ENCODE assay signal across 1 cellular context in the genomic region with DNA sequence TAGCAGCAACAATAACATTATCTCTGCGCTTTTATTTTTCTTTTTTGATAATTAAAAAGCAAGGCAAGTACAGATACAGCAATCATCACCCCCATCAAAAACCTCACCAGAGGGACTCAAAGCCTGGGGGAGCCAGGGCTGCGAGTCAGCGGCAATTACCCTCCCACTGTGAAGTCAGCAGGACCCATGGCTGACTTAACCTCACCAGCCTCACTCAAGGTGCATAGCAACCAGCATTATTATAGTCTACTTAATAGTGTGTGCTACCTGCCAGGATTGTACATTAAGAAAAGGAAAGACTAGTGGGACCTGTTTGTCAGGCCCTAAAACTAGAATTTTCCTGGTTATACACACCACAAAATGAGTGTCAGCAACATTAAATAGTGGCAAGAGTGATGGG.
TF ChIP-seq lines count a peak whose summit lies in the region.

No MANE protein-coding gene starts in this region.

TF ChIP-seq in GM23338, 12 proteins besides CTCF, POLR2A, EP300 and RAD21:
- TF ChIP-seq, protein P1, sequence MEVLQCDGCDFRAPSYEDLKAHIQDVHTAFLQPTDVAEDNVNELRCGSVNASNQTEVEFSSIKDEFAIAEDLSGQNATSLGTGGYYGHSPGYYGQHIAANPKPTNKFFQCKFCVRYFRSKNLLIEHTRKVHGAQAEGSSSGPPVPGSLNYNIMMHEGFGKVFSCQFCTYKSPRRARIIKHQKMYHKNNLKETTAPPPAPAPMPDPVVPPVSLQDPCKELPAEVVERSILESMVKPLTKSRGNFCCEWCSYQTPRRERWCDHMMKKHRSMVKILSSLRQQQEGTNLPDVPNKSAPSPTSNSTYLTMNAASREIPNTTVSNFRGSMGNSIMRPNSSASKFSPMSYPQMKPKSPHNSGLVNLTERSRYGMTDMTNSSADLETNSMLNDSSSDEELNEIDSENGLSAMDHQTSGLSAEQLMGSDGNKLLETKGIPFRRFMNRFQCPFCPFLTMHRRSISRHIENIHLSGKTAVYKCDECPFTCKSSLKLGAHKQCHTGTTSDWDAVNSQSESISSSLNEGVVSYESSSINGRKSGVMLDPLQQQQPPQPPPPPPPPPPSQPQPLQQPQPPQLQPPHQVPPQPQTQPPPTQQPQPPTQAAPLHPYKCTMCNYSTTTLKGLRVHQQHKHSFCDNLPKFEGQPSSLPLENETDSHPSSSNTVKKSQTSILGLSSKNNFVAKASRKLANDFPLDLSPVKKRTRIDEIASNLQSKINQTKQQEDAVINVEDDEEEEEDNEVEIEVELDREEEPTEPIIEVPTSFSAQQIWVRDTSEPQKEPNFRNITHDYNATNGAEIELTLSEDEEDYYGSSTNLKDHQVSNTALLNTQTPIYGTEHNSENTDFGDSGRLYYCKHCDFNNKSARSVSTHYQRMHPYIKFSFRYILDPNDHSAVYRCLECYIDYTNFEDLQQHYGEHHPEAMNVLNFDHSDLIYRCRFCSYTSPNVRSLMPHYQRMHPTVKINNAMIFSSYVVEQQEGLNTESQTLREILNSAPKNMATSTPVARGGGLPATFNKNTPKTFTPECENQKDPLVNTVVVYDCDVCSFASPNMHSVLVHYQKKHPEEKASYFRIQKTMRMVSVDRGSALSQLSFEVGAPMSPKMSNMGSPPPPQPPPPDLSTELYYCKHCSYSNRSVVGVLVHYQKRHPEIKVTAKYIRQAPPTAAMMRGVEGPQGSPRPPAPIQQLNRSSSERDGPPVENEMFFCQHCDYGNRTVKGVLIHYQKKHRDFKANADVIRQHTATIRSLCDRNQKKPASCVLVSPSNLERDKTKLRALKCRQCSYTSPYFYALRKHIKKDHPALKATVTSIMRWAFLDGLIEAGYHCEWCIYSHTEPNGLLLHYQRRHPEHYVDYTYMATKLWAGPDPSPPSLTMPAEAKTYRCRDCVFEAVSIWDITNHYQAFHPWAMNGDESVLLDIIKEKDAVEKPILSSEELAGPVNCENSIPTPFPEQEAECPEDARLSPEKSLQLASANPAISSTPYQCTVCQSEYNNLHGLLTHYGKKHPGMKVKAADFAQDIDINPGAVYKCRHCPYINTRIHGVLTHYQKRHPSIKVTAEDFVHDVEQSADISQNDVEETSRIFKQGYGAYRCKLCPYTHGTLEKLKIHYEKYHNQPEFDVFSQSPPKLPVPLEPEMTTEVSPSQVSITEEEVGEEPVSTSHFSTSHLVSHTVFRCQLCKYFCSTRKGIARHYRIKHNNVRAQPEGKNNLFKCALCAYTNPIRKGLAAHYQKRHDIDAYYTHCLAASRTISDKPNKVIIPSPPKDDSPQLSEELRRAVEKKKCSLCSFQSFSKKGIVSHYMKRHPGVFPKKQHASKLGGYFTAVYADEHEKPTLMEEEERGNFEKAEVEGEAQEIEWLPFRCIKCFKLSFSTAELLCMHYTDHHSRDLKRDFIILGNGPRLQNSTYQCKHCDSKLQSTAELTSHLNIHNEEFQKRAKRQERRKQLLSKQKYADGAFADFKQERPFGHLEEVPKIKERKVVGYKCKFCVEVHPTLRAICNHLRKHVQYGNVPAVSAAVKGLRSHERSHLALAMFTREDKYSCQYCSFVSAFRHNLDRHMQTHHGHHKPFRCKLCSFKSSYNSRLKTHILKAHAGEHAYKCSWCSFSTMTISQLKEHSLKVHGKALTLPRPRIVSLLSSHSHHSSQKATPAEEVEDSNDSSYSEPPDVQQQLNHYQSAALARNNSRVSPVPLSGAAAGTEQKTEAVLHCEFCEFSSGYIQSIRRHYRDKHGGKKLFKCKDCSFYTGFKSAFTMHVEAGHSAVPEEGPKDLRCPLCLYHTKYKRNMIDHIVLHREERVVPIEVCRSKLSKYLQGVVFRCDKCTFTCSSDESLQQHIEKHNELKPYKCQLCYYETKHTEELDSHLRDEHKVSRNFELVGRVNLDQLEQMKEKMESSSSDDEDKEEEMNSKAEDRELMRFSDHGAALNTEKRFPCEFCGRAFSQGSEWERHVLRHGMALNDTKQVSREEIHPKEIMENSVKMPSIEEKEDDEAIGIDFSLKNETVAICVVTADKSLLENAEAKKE (CRISPR knock-in tag; IDR thresholded peaks at IDR 0.05): no peak
- TF ChIP-seq ZNF331 (CRISPR knock-in tag; IDR thresholded peaks at IDR 0.05; ENCODE audit: low read depth) (no peak), NANOG (IDR thresholded peaks at IDR 0.05; ENCODE audit: borderline replicate concordance) (peak; percentile 82), EZH2phosphoT487 (IDR thresholded peaks at IDR 0.05; ENCODE audit: unreplicated experiment) (no peak), STAT1 (IDR thresholded peaks at IDR 0.05; ENCODE audit: unreplicated experiment) (no peak), EZH2 (IDR thresholded peaks at IDR 0.05; ENCODE audit: low read depth, unreplicated experiment) (no peak)
TF ChIP-seq in GM23338: peak in this region for 1.
